1 cellular context compared by ENCODE assay signal in genomic region chr12:69585189-69586062, GRCh38.
TF ChIP-seq lines count a peak whose summit lies in the region.

Gene CCT2 (plus strand): TSS chr12:69585459. CDS start chr12:69585522, 63 bp downstream.

TF ChIP-seq in HepG2, 621 proteins besides CTCF, POLR2A, EP300 and RAD21 (continued from another document and continues in another):
- TF ChIP-seq, protein P1, sequence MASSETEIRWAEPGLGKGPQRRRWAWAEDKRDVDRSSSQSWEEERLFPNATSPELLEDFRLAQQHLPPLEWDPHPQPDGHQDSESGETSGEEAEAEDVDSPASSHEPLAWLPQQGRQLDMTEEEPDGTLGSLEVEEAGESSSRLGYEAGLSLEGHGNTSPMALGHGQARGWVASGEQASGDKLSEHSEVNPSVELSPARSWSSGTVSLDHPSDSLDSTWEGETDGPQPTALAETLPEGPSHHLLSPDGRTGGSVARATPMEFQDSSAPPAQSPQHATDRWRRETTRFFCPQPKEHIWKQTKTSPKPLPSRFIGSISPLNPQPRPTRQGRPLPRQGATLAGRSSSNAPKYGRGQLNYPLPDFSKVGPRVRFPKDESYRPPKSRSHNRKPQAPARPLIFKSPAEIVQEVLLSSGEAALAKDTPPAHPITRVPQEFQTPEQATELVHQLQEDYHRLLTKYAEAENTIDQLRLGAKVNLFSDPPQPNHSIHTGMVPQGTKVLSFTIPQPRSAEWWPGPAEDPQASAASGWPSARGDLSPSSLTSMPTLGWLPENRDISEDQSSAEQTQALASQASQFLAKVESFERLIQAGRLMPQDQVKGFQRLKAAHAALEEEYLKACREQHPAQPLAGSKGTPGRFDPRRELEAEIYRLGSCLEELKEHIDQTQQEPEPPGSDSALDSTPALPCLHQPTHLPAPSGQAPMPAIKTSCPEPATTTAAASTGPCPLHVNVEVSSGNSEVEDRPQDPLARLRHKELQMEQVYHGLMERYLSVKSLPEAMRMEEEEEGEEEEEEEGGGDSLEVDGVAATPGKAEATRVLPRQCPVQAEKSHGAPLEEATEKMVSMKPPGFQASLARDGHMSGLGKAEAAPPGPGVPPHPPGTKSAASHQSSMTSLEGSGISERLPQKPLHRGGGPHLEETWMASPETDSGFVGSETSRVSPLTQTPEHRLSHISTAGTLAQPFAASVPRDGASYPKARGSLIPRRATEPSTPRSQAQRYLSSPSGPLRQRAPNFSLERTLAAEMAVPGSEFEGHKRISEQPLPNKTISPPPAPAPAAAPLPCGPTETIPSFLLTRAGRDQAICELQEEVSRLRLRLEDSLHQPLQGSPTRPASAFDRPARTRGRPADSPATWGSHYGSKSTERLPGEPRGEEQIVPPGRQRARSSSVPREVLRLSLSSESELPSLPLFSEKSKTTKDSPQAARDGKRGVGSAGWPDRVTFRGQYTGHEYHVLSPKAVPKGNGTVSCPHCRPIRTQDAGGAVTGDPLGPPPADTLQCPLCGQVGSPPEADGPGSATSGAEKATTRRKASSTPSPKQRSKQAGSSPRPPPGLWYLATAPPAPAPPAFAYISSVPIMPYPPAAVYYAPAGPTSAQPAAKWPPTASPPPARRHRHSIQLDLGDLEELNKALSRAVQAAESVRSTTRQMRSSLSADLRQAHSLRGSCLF (CRISPR knock-in tag; IDR thresholded peaks at IDR 0.05; ENCODE audit: borderline replicate concordance): 0 out of 2 replicates have a peak, but pooled peaks have one; percentile 75
- TF ChIP-seq HDAC1 (CRISPR knock-in tag; IDR thresholded peaks at IDR 0.05) (peak; percentile 97), ZNF20 (CRISPR knock-in tag; IDR thresholded peaks at IDR 0.05) (0 out of 2 replicates have a peak, but pooled peaks have one; percentile 89), ZNF761 (CRISPR knock-in tag; conservative IDR thresholded peaks at IDR 0.05) (peak; percentile 68; the same call in 1 of the 2 replicates), CCDC6 (CRISPR knock-in tag; IDR thresholded peaks at IDR 0.05) (peak; percentile 90), ZSCAN29 (CRISPR knock-in tag; conservative IDR thresholded peaks at IDR 0.05) (no peak), MED8 (CRISPR knock-in tag; IDR thresholded peaks at IDR 0.05; ENCODE audit: insufficient replicate concordance) (peak; percentile 87), NAIF1 (CRISPR knock-in tag; IDR thresholded peaks at IDR 0.05; ENCODE audit: borderline replicate concordance) (0 out of 2 replicates have a peak, but pooled peaks have one; percentile 33), ZNF879 (CRISPR knock-in tag; IDR thresholded peaks at IDR 0.05) (peak; percentile 94), REL (CRISPR knock-in tag; conservative IDR thresholded peaks at IDR 0.05) (no peak), ZNF720 (CRISPR knock-in tag; IDR thresholded peaks at IDR 0.05) (peak; percentile 81; the same call in 1 of the 2 replicates), IKZF1 (IDR thresholded peaks at IDR 0.05) (no peak), SNAPC4 (CRISPR knock-in tag; IDR thresholded peaks at IDR 0.05) (peak; percentile 75; the same call in 1 of the 2 replicates), NBN (conservative IDR thresholded peaks at IDR 0.05) (no peak), THYN1 (CRISPR knock-in tag; IDR thresholded peaks at IDR 0.05; ENCODE audit: borderline replicate concordance, low read depth) (no peak), NFATC3 (CRISPR knock-in tag; IDR thresholded peaks at IDR 0.05) (no peak), KDM1A (CRISPR knock-in tag; IDR thresholded peaks at IDR 0.05) (0 out of 2 replicates have a peak, but pooled peaks have one; percentile 10), KAT2B (IDR thresholded peaks at IDR 0.05; ENCODE audit: borderline replicate concordance, low read depth, low read length) (no peak), GMEB2 (CRISPR knock-in tag; IDR thresholded peaks at IDR 0.05; ENCODE audit: low read depth) (peak; percentile 58), USF2 (IDR thresholded peaks at IDR 0.05; ENCODE audit: low read depth, low read length) (no peak), USF2 (CRISPR knock-in tag; IDR thresholded peaks at IDR 0.05; ENCODE audit: borderline replicate concordance) (no peak), ZNF30 (CRISPR knock-in tag; IDR thresholded peaks at IDR 0.05) (no peak), JUN (CRISPR knock-in tag; IDR thresholded peaks at IDR 0.05) (no peak), ZNF672 (CRISPR knock-in tag; IDR thresholded peaks at IDR 0.05) (no peak), MXD4 (CRISPR knock-in tag; IDR thresholded peaks at IDR 0.05) (peak; percentile 98), ZBTB4 (CRISPR knock-in tag; IDR thresholded peaks at IDR 0.05; ENCODE audit: borderline replicate concordance) (no peak; the same call in 1 of the 2 replicates), KLF15 (CRISPR knock-in tag; IDR thresholded peaks at IDR 0.05; ENCODE audit: borderline replicate concordance) (0 out of 2 replicates have a peak, but pooled peaks have one; percentile 86), HNRNPLL (IDR thresholded peaks at IDR 0.05; ENCODE audit: low read depth, low read length, poor library complexity, severe bottlenecking) (peak; percentile 67), SCMH1 (CRISPR knock-in tag; IDR thresholded peaks at IDR 0.05; ENCODE audit: borderline replicate concordance) (no peak)
- TF ChIP-seq, protein P2, sequence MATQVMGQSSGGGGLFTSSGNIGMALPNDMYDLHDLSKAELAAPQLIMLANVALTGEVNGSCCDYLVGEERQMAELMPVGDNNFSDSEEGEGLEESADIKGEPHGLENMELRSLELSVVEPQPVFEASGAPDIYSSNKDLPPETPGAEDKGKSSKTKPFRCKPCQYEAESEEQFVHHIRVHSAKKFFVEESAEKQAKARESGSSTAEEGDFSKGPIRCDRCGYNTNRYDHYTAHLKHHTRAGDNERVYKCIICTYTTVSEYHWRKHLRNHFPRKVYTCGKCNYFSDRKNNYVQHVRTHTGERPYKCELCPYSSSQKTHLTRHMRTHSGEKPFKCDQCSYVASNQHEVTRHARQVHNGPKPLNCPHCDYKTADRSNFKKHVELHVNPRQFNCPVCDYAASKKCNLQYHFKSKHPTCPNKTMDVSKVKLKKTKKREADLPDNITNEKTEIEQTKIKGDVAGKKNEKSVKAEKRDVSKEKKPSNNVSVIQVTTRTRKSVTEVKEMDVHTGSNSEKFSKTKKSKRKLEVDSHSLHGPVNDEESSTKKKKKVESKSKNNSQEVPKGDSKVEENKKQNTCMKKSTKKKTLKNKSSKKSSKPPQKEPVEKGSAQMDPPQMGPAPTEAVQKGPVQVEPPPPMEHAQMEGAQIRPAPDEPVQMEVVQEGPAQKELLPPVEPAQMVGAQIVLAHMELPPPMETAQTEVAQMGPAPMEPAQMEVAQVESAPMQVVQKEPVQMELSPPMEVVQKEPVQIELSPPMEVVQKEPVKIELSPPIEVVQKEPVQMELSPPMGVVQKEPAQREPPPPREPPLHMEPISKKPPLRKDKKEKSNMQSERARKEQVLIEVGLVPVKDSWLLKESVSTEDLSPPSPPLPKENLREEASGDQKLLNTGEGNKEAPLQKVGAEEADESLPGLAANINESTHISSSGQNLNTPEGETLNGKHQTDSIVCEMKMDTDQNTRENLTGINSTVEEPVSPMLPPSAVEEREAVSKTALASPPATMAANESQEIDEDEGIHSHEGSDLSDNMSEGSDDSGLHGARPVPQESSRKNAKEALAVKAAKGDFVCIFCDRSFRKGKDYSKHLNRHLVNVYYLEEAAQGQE (IDR thresholded peaks at IDR 0.05; ENCODE audit: borderline replicate concordance in 1 of 2, low read depth in 1 of 2, low read length in 2 of 2): peak in 1 of 2 experiments; percentile 61; a peak in 1 of 4 replicates
- TF ChIP-seq, protein P3, sequence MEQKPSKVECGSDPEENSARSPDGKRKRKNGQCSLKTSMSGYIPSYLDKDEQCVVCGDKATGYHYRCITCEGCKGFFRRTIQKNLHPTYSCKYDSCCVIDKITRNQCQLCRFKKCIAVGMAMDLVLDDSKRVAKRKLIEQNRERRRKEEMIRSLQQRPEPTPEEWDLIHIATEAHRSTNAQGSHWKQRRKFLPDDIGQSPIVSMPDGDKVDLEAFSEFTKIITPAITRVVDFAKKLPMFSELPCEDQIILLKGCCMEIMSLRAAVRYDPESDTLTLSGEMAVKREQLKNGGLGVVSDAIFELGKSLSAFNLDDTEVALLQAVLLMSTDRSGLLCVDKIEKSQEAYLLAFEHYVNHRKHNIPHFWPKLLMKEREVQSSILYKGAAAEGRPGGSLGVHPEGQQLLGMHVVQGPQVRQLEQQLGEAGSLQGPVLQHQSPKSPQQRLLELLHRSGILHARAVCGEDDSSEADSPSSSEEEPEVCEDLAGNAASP (CRISPR knock-in tag; IDR thresholded peaks at IDR 0.05; ENCODE audit: borderline replicate concordance): 0 out of 2 replicates have a peak, but pooled peaks have one; percentile 19
- TF ChIP-seq, protein P4, sequence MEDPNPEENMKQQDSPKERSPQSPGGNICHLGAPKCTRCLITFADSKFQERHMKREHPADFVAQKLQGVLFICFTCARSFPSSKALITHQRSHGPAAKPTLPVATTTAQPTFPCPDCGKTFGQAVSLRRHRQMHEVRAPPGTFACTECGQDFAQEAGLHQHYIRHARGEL (CRISPR knock-in tag; IDR thresholded peaks at IDR 0.05): no peak
